In genomic region chr16:4915226-4915761, GRCh38 we compare ENCODE assay signal across 1 cellular context.
TF ChIP-seq lines count a peak whose summit lies in the region.

No MANE protein-coding gene starts in this region.

TF ChIP-seq in GM23338, 12 proteins besides CTCF, POLR2A, EP300 and RAD21 (continued from another document):
- TF ChIP-seq ZNF462 (CRISPR knock-in tag; IDR thresholded peaks at IDR 0.05) (no peak), ETS1 (IDR thresholded peaks at IDR 0.05) (no peak), EZH2phosphoT487 (IDR thresholded peaks at IDR 0.05; ENCODE audit: unreplicated experiment) (no peak), POLR2AphosphoS5 (IDR thresholded peaks at IDR 0.05; ENCODE audit: low read depth) (no peak), NANOG (IDR thresholded peaks at IDR 0.05; ENCODE audit: borderline replicate concordance) (no peak)
